In genomic region chr11:65478411-65479183, GRCh38 we compare ENCODE assay signal across 8 cellular contexts. TPM values are rescaled to one million over a fixed set of nuclear protein-coding genes. Genes with fewer than 3 reads are reported as not detected.
DNase-seq lines count a peak whose midpoint lies in the region; ATAC-seq, FAIRE-seq and TF ChIP-seq lines count a peak whose summit lies in the region.

No MANE protein-coding gene starts in this region.

- no peaks in the 10 kb centered on the region for H3K27me3 ChIP-seq in SK-N-SH (ENCODE audit: insufficient read depth)
- H3K27me3 ChIP-seq in brain microvascular endothelial cell (replicated peaks): no peaks in the 10 kb centered on the region
- no peaks in the 10 kb centered on the region for H3K27me3 ChIP-seq in lower lobe of right lung (ENCODE audit: low read depth)
- no peaks in the 10 kb centered on the region for H3K27me3 ChIP-seq in testis

- no peak for FAIRE-seq in urothelium cell line (lab: Jason Lieb, UNC)

- 89% methylated on average over 22 of the region's 33 CpGs for WGBS in SK-N-SH (ENCODE audit: low lambda C conversion rate)
- WGBS in testis, 2 donors: 16 to 26% methylated on average over 5 to 33 of the region's 33 CpGs

- peaks cover 30 to 35% of the 10 kb centered on the region in 2 experiments for H3K4me1 ChIP-seq in SK-N-SH (ENCODE audit: control insufficient read depth in 1 of 2, insufficient read depth in 2 of 2, low read depth in 1 of 2, low read length in 1 of 2)
- H3K4me1 ChIP-seq in lower lobe of right lung: peaks cover 45% of the 10 kb centered on the region
- H3K4me1 ChIP-seq in testis: peaks cover 42% of the 10 kb centered on the region

- peaks cover 66% of the 10 kb centered on the region for H3F3A ChIP-seq in SK-N-SH (replicated peaks; ENCODE audit: insufficient read depth)

- no peaks in the 10 kb centered on the region for H4K20me1 ChIP-seq in SK-N-SH (ENCODE audit: insufficient read depth)

- CTCF ChIA-PET in SK-N-SH (lab: Yijun Ruan, JAX): interaction anchor here (0.7 to 7.5 kb wide), 14 partner anchors 9 to 149 kb away, joined by 3 to 78 read pairs (median 8); partner anchors contain the start of gene MALAT1

- no peak for TF ChIP-seq POLR2A in testis (IDR thresholded peaks at IDR 0.05)

- no peaks in the 10 kb centered on the region for H3K9me2 ChIP-seq in SK-N-SH

- no peak overlapping the region for H2AFZ ChIP-seq in SK-N-SH (ENCODE audit: low read depth)

- peaks cover 90% of the 10 kb centered on the region for H3K79me2 ChIP-seq in SK-N-SH (ENCODE audit: insufficient read depth)

- peak overlapping the region; percentile 91 to 100 for H3K27ac ChIP-seq in SK-N-SH (ENCODE audit: low read depth in 2 of 2, low read length in 1 of 2)
- H3K27ac ChIP-seq in brain microvascular endothelial cell: peak overlapping the region; percentile 100
- H3K27ac ChIP-seq in lower lobe of right lung: peak overlapping the region; percentile 100
- peak overlapping the region; percentile 95 to 97 for H3K27ac ChIP-seq in testis

- POLR2A ChIA-PET in SK-N-SH (lab: Yijun Ruan, JAX): interaction anchor here (5.2 to 13.9 kb wide), 2 partner anchors 20 to 58 kb away, joined by 118 to 591 read pairs; partner anchors contain the start of genes MALAT1 and NEAT1

- H3K36me3 ChIP-seq in SK-N-SH (replicated peaks in 1 of 2; ENCODE audit: control insufficient read depth in 1 of 2, insufficient read depth in 2 of 2, low read length in 1 of 2) (no peaks in the 10 kb centered on the region), brain microvascular endothelial cell (replicated peaks) (no peaks in the 10 kb centered on the region), lower lobe of right lung (no peaks in the 10 kb centered on the region), testis (ENCODE audit: low read depth, missing control alignments) (no peaks in the 10 kb centered on the region)

- H3K4me3 ChIP-seq in SK-N-SH (ENCODE audit: low read depth in 2 of 2, low read length in 1 of 2): no peak overlapping the region
- peak overlapping the region; percentile 12 for H3K4me3 ChIP-seq in brain microvascular endothelial cell (ENCODE audit: low read depth, low read length)
- peak overlapping the region; percentile 89 for H3K4me3 ChIP-seq in lower lobe of right lung
- peak overlapping the region; percentile 8 to 17 for H3K4me3 ChIP-seq in testis

- TF ChIP-seq CTCF in SK-N-SH (IDR thresholded peaks at IDR 0.05) (no peak), brain microvascular endothelial cell (IDR thresholded peaks at IDR 0.05; ENCODE audit: low read depth, low read length, missing control alignments) (peak; percentile 6), lower lobe of right lung (IDR thresholded peaks at IDR 0.05) (no peak), testis (IDR thresholded peaks at IDR 0.05) (peak in 1 of 3 experiments; percentile 6)

- intact Hi-C loops in lower lobe of right lung (cut with DNase I) (no loop called here), testis (cut with DNase I; ENCODE audit: low total_unique reads) (no loop called here)

- H3K4me2 ChIP-seq in SK-N-SH: peak overlapping the region; percentile 76

- no peak for TF ChIP-seq EP300 in SK-N-SH (IDR thresholded peaks at IDR 0.05; ENCODE audit: borderline replicate concordance in 1 of 2, low read depth in 1 of 2, low read length in 1 of 2)

- no peak for TF ChIP-seq RAD21 in SK-N-SH (IDR thresholded peaks at IDR 0.05; ENCODE audit: low read length)

- H3K9me3 ChIP-seq in SK-N-SH (no peaks in the 10 kb centered on the region), lower lobe of right lung (no peaks in the 10 kb centered on the region), testis (no peaks in the 10 kb centered on the region)

- in situ Hi-C loops in brain microvascular endothelial cell (cut with HindIII; ENCODE audit: low pct_ligation_motif_present, low sequenced_read_pairs): no loop called here

- DNase-seq in SK-N-SH: no peak
- DNase-seq in brain microvascular endothelial cell: peak; percentile 77
- DNase-seq in lower lobe of right lung: peak; percentile 64
- DNase-seq in testis: peak; percentile 69
- no peak for DNase-seq in SIG-M5 treated with dmso at 0.1 percent for 504 hours (lab: John Stamatoyannopoulos, UW; ENCODE audit: unreplicated experiment)
- no peak for DNase-seq in NCI-H82 treated with DMSO at 0.1 percent for 48 hours (lab: John Stamatoyannopoulos, UW; ENCODE audit: unreplicated experiment)
- DNase-seq in urothelium cell line (ENCODE audit: low spot score): no peak

- ATAC-seq in SK-N-SH treated with all-trans-retinoic acid at 6 μM for 48 hours: no peak
- ATAC-seq in lower lobe of right lung: peak; percentile 15 to 22

- H3K9ac ChIP-seq in SK-N-SH: peak overlapping the region; percentile 99; the same call in 1 of the 2 replicates

TF ChIP-seq in SK-N-SH, 30 proteins besides CTCF, POLR2A, EP300 and RAD21 (continues in another document):
- TF ChIP-seq FOXJ3 (CRISPR knock-in tag; IDR thresholded peaks at IDR 0.05) (no peak), MAX (IDR thresholded peaks at IDR 0.05; ENCODE audit: low read depth) (no peak), IRF3 (IDR thresholded peaks at IDR 0.05; ENCODE audit: low read depth, low read length) (no peak), GATA2 (CRISPR knock-in tag; IDR thresholded peaks at IDR 0.05) (no peak), RFX5 (IDR thresholded peaks at IDR 0.05; ENCODE audit: low read length) (no peak)

TF ChIP-seq in SK-N-SH treated with all-trans-retinoic acid at 6 μM for 48 hours, 23 proteins besides CTCF, POLR2A, EP300 and RAD21 (continues in another document):
- TF ChIP-seq PATZ1 (CRISPR knock-in tag; IDR thresholded peaks at IDR 0.05; ENCODE audit: borderline replicate concordance) (no peak), ARNTL (CRISPR knock-in tag; IDR thresholded peaks at IDR 0.05; ENCODE audit: borderline replicate concordance, low read depth) (no peak), ZFP30 (CRISPR knock-in tag; IDR thresholded peaks at IDR 0.05) (no peak), ZC3H10 (CRISPR knock-in tag; IDR thresholded peaks at IDR 0.05) (no peak), CREB5 (CRISPR knock-in tag; IDR thresholded peaks at IDR 0.05; ENCODE audit: low read depth) (no peak), CSRNP3 (CRISPR knock-in tag; IDR thresholded peaks at IDR 0.05) (no peak), PPARA (CRISPR knock-in tag; IDR thresholded peaks at IDR 0.05; ENCODE audit: borderline replicate concordance) (no peak)

RNA-seq across cellular contexts. Expression of gene MALAT1, which starts 20.2 kb away (rescaled TPM):
- 285 and 510 TPM in 2 replicates for polyA plus RNA-seq in SK-N-SH (2012; rRNA removed)
- polyA plus RNA-seq in SK-N-SH (2012; cell fraction: cytosol; rRNA removed): 23.6 and 25.7 TPM in 2 replicates
- polyA plus RNA-seq in SK-N-SH (2012; cell fraction: nucleus; rRNA removed): 1,545 and 2,619 TPM in 2 replicates
- 11,612 TPM for total RNA-seq in lower lobe of right lung
- 1,000 to 10,000 TPM; 8,109 to 9,314 TPM for total RNA-seq in testis
- 26.7 TPM for polyA plus RNA-seq in testis (ENCODE audit: insufficient read depth, low read depth, low replicate concordance)

RNA-seq across cellular contexts. Expression of gene SCYL1, which starts 46.3 kb away (rescaled TPM):
- 76.7 and 79.9 TPM in 2 replicates for polyA plus RNA-seq in SK-N-SH (2012; rRNA removed)
- polyA plus RNA-seq in SK-N-SH (2012; cell fraction: cytosol; rRNA removed): 26.2 and 41.7 TPM in 2 replicates
- 115 and 159 TPM in 2 replicates for polyA plus RNA-seq in SK-N-SH (2012; cell fraction: nucleus; rRNA removed)
- 61.2 TPM for total RNA-seq in lower lobe of right lung
- 100 to 1,000 TPM; 131 to 160 TPM for total RNA-seq in testis
- 127 TPM for polyA plus RNA-seq in testis (ENCODE audit: insufficient read depth, low read depth, low replicate concordance)

RNA-seq across cellular contexts. Expression of gene NEAT1, which starts 56.0 kb away (rescaled TPM):
- 435 and 479 TPM in 2 replicates for polyA plus RNA-seq in SK-N-SH (2012; rRNA removed)
- 93.7 and 99.2 TPM in 2 replicates for polyA plus RNA-seq in SK-N-SH (2012; cell fraction: cytosol; rRNA removed)
- 3,897 and 4,476 TPM in 2 replicates for polyA plus RNA-seq in SK-N-SH (2012; cell fraction: nucleus; rRNA removed)
- total RNA-seq in lower lobe of right lung: 980 TPM
- 100 to 1,000 TPM; 230 to 243 TPM for total RNA-seq in testis
- 189 TPM for polyA plus RNA-seq in testis (ENCODE audit: insufficient read depth, low read depth, low replicate concordance)

Comparison
In these comparisons a context has a peak if more than half of its experiments do, and no peak if none do; other contexts are left out.
1. DNase-seq: peak in brain microvascular endothelial cell (single experiment), lower lobe of right lung (single experiment) and testis (single experiment); none in SK-N-SH (single experiment), SIG-M5 treated with dmso at 0.1 percent for 504 hours (single experiment), NCI-H82 treated with DMSO at 0.1 percent for 48 hours (single experiment) and urothelium cell line (single experiment).
2. H3K4me3 ChIP-seq: peak in brain microvascular endothelial cell (single experiment), lower lobe of right lung (single experiment) and testis (2 of 2); none in SK-N-SH (0 of 2).
3. Peak in every context shown above with its lines, with median percentiles within 50 percentile points of each other: H3K27ac ChIP-seq.